In genomic region chr9:22054529-22054928, GRCh38 we compare ENCODE assay signal across 17 cellular contexts. TPM values are rescaled to one million over a fixed set of nuclear protein-coding genes. Genes with fewer than 3 reads are reported as not detected.
DNase-seq lines count a peak whose midpoint lies in the region; ATAC-seq, FAIRE-seq and TF ChIP-seq lines count a peak whose summit lies in the region.
"Had no signal": no experiment of that assay in that cellular context is flagged by ENCODE, and none has a peak within 500 bp of the region (broad histone marks: within the 10 kb centered on the region; RNA-seq: fewer than 3 reads in every experiment).

No MANE protein-coding gene starts in this region.

- peak overlapping the region; percentile 36 for H3K27ac ChIP-seq in RWPE2 (ENCODE audit: poor library complexity, severe bottlenecking)
- peak overlapping the region; percentile 96 for H3K27ac ChIP-seq in brain microvascular endothelial cell
- H3K27ac ChIP-seq in kidney (ENCODE audit: low read depth in 2 of 2, low read length in 2 of 2) = no peak overlapping the region
- H3K27ac ChIP-seq in thyroid gland = no peak overlapping the region

- no peak for TF ChIP-seq CTCF in RWPE2 (IDR thresholded peaks at IDR 0.05; ENCODE audit: poor library complexity, severe bottlenecking)
- no peak for TF ChIP-seq CTCF in brain microvascular endothelial cell (IDR thresholded peaks at IDR 0.05; ENCODE audit: low read depth, low read length, missing control alignments)
- no peak for TF ChIP-seq CTCF in kidney (IDR thresholded peaks at IDR 0.05; ENCODE audit: borderline replicate concordance, extremely low read depth, insufficient read depth)
- no peak for TF ChIP-seq CTCF in thyroid gland (IDR thresholded peaks at IDR 0.05)

- H3K27me3 ChIP-seq in RWPE2 (ENCODE audit: insufficient read depth, poor library complexity, severe bottlenecking) (no peaks in the 10 kb centered on the region), brain microvascular endothelial cell (replicated peaks) (no peaks in the 10 kb centered on the region), thyroid gland (no peaks in the 10 kb centered on the region)

- no peak overlapping the region for H3K9ac ChIP-seq in kidney (ENCODE audit: low read length in 2 of 2)

- peak; percentile 92 for FAIRE-seq in kidney (lab: Jason Lieb, UNC)
- FAIRE-seq: D721Med, GM12891, HepG2, HTR-8/SVneo had no signal

- H3K36me3 ChIP-seq in RWPE2 (ENCODE audit: low read depth) (peaks cover 33% of the 10 kb centered on the region), brain microvascular endothelial cell (replicated peaks) (no peaks in the 10 kb centered on the region), kidney (ENCODE audit: control insufficient read depth in 1 of 2, insufficient read depth in 2 of 2, low read length in 2 of 2) (no peaks in the 10 kb centered on the region), thyroid gland (no peaks in the 10 kb centered on the region)

- no peak for TF ChIP-seq POLR2A in thyroid gland (IDR thresholded peaks at IDR 0.05)

- intact Hi-C loops in kidney (cut with DNase I) = no loop called here
- intact Hi-C loops in thyroid gland (cut with DNase I) = no loop called here

- H3K4me3 ChIP-seq in RWPE2 (ENCODE audit: severe bottlenecking) (no peak overlapping the region), brain microvascular endothelial cell (ENCODE audit: low read depth, low read length) (no peak overlapping the region), kidney (ENCODE audit: low read length in 2 of 2) (no peak overlapping the region), thyroid gland (replicated peaks in 1 of 3) (no peak overlapping the region)

- ATAC-seq in RWPE2 (ENCODE audit: low read depth) (no peak), GM21825 (IDR thresholded peaks at IDR 0.05; ENCODE audit: unreplicated experiment) (no peak), GM21423 (IDR thresholded peaks at IDR 0.05; ENCODE audit: unreplicated experiment) (no peak)
- ATAC-seq: CD8-positive, alpha-beta T cell; HepG2 had no signal

- 97% methylated on average over 2 of the region's 2 CpGs for WGBS in thyroid gland, 2 donors

- H3K9me3 ChIP-seq in RWPE2 (ENCODE audit: severe bottlenecking) (no peaks in the 10 kb centered on the region), kidney (ENCODE audit: control insufficient read depth in 1 of 2, low read length in 2 of 2) (no peaks in the 10 kb centered on the region), thyroid gland (no peaks in the 10 kb centered on the region)

- DNase-seq in RWPE2 (ENCODE audit: low spot score) = no peak
- DNase-seq in brain microvascular endothelial cell = no peak
- no peak for DNase-seq in kidney
- no peak for DNase-seq in thyroid gland
- DNase-seq: CD8-positive, alpha-beta T cell; COR-L47; DMS153; DMS79 treated with DMSO at 0.1 percent for 48 hours; HFFc6 had no signal

- in situ Hi-C loops in brain microvascular endothelial cell (cut with HindIII; ENCODE audit: low pct_ligation_motif_present, low sequenced_read_pairs) = no loop called here

- H3K4me1 ChIP-seq in RWPE2 (ENCODE audit: insufficient read depth, poor library complexity, severe bottlenecking) = peaks cover 33% of the 10 kb centered on the region
- H3K4me1 ChIP-seq in kidney (ENCODE audit: control insufficient read depth in 1 of 2, insufficient read depth in 1 of 2, low read depth in 1 of 2, low read length in 2 of 2) = no peaks in the 10 kb centered on the region
- H3K4me1 ChIP-seq in thyroid gland = no peaks in the 10 kb centered on the region

RNA-seq across cellular contexts. Expression of gene CDKN2B, which starts 45.4 kb away (rescaled TPM):
- total RNA-seq in kidney = 1.8 TPM
- polyA plus RNA-seq in kidney (ENCODE audit: insufficient read depth, low read depth, low replicate concordance) = 0.30 TPM
- total RNA-seq in thyroid gland = 1 to 10 TPM in 2 of 4 donors, under 1 TPM in 2; 0.44 to 2.0 (median 1.2) TPM
- total RNA-seq: A673; CD8-positive, alpha-beta T cell; H4 had no signal

RNA-seq across cellular contexts. Expression of gene CDKN2B-AS1, which starts 59.9 kb away (rescaled TPM):
- total RNA-seq in kidney = 0.82 TPM
- polyA plus RNA-seq in kidney (ENCODE audit: insufficient read depth, low read depth, low replicate concordance) = not detected
- under 1 TPM in 2 of 4 donors, not detected in 2; 0.38 to 0.56 TPM for total RNA-seq in thyroid gland
- total RNA-seq: A673, H4 had no signal

Comparison
In these comparisons a context has a peak if more than half of its experiments do, and no peak if none do; other contexts are left out.
1. H3K27ac ChIP-seq: peak in RWPE2 (single experiment) and brain microvascular endothelial cell (single experiment); none in kidney (0 of 2) and thyroid gland (0 of 3).